1 cellular context compared by ENCODE assay signal in genomic region chr1:1671365-1672119, GRCh38.
A peak's percentile ranks its signal among the peaks of the same experiment; 100 is the strongest.
TF ChIP-seq lines count a peak whose summit lies in the region.

No MANE protein-coding gene starts in this region.

TF ChIP-seq in GM12878, 131 proteins besides CTCF, POLR2A, EP300 and RAD21 (continues in another document):
- TF ChIP-seq SMAD5 (IDR thresholded peaks at IDR 0.05; ENCODE audit: low read depth) (no peak), GATAD2B (conservative IDR thresholded peaks at IDR 0.05; ENCODE audit: low read depth) (0 out of 2 replicates have a peak, but pooled peaks have one; percentile 61), NKRF (conservative IDR thresholded peaks at IDR 0.05) (no peak), SREBF2 (IDR thresholded peaks at IDR 0.05; ENCODE audit: low read length) (no peak), SRF (IDR thresholded peaks at IDR 0.05; ENCODE audit: low read depth in 2 of 2, low read length in 2 of 2) (no peak), IKZF2 (IDR thresholded peaks at IDR 0.05) (0 out of 4 replicates have a peak, but pooled peaks of 1 of the 2 experiments have one; percentile 15), MYC (IDR thresholded peaks at IDR 0.05; ENCODE audit: insufficient read depth, insufficient read length, insufficient replicate concordance, low read length, severe bottlenecking) (no peak), MTA3 (IDR thresholded peaks at IDR 0.05; ENCODE audit: borderline replicate concordance, low read length) (no peak), PRDM15 (CRISPR knock-in tag; IDR thresholded peaks at IDR 0.05) (no peak), HCFC1 (IDR thresholded peaks at IDR 0.05; ENCODE audit: low read length) (no peak), CHD4 (IDR thresholded peaks at IDR 0.05) (no peak), CUX1 (IDR thresholded peaks at IDR 0.05; ENCODE audit: insufficient replicate concordance, low read depth, low read length) (peak; percentile 48), EGR1 (IDR thresholded peaks at IDR 0.05; ENCODE audit: borderline replicate concordance in 1 of 2, low read depth in 2 of 2, low read length in 2 of 2) (no peak), GABPA (IDR thresholded peaks at IDR 0.05; ENCODE audit: low read depth) (no peak), BCLAF1 (IDR thresholded peaks at IDR 0.05) (no peak), MEF2B (IDR thresholded peaks at IDR 0.05; ENCODE audit: partially characterized antibody, poor library complexity, severe bottlenecking) (peak; percentile 97), ZBTB40 (IDR thresholded peaks at IDR 0.05; ENCODE audit: borderline replicate concordance) (no peak), SPI1 (IDR thresholded peaks at IDR 0.05; ENCODE audit: borderline replicate concordance, insufficient read depth, low read depth, low read length) (no peak), ZNF384 (IDR thresholded peaks at IDR 0.05; ENCODE audit: borderline replicate concordance, low read depth, low read length) (no peak), TCF7 (IDR thresholded peaks at IDR 0.05; ENCODE audit: borderline replicate concordance) (no peak), USF2 (IDR thresholded peaks at IDR 0.05; ENCODE audit: borderline replicate concordance, low read depth, low read length) (no peak), KAT2A (conservative IDR thresholded peaks at IDR 0.05; ENCODE audit: control insufficient read depth, low read depth, low read length) (no peak), CBFB (IDR thresholded peaks at IDR 0.05; ENCODE audit: low read depth) (no peak), FOS (IDR thresholded peaks at IDR 0.05; ENCODE audit: borderline replicate concordance, extremely low read depth, insufficient read length) (no peak), RBBP5 (conservative IDR thresholded peaks at IDR 0.05) (no peak), IRF3 (IDR thresholded peaks at IDR 0.05) (no peak), STAT1 (conservative IDR thresholded peaks at IDR 0.05) (no peak), TCF12 (IDR thresholded peaks at IDR 0.05; ENCODE audit: low read depth, low read length) (peak; percentile 47; the same call in 1 of the 2 replicates), ZBTB11 (CRISPR knock-in tag; IDR thresholded peaks at IDR 0.05) (no peak)
